Comparison of ENCODE assay signal across 32 cellular contexts in genomic region chr6:41709375-41709774, GRCh38. TPM values are rescaled to one million over a fixed set of nuclear protein-coding genes. Genes with fewer than 3 reads are reported as not detected.
"Had no signal": no experiment of that assay in that cellular context is flagged by ENCODE, and none has a peak within 500 bp of the region (broad histone marks: within the 10 kb centered on the region; RNA-seq: fewer than 3 reads in every experiment).

No MANE protein-coding gene starts in this region.

- H3K27me3 ChIP-seq: brain microvascular endothelial cell, esophagus squamous epithelium, heart right ventricle, left lung, neutrophil, right lobe of liver, tibial artery had no signal

- H3K9me3 ChIP-seq: esophagus squamous epithelium, heart right ventricle, left lung, neutrophil, right lobe of liver, tibial artery had no signal

- H3K4me3 ChIP-seq: esophagus squamous epithelium, heart right ventricle, left lung, lung, right lobe of liver, tibial artery had no signal

- H3K27me3 Mint-ChIP-seq: activated naive CD8-positive, alpha-beta T cell; stimulated activated naive CD8-positive, alpha-beta T cell treated with anti-CD3 and anti-CD28 coated beads, Interleukin-15, amount 100 ng/mL, for 72 hours had no signal

- DNase-seq: activated CD4-positive, alpha-beta T cell treated with anti-CD3 and anti-CD28 coated beads for 48 hours; activated CD4-positive, alpha-beta T cell treated with anti-CD3 and anti-CD28 coated beads, Interleukin-2, amount 50 U/mL, for 48 hours; activated CD8-positive, alpha-beta memory T cell treated with anti-CD3 and anti-CD28 coated beads for 24 hours; activated effector memory CD4-positive, alpha-beta T cell treated with Interleukin-2 at 50 U/mL for 16 hours; activated naive CD4-positive, alpha-beta T cell treated with Interleukin-2 at 50 U/mL for 16 hours; brain microvascular endothelial cell; central memory CD4-positive, alpha-beta T cell; dermis blood vessel endothelial cell; effector CD8-positive, alpha-beta T cell; esophagus squamous epithelium; foreskin melanocyte; heart right ventricle; kidney glomerular epithelial cell; left lung; nephron progenitor cell; stimulated activated CD4-positive, alpha-beta T cell treated with anti-CD3 and anti-CD28 coated beads, Interleukin-2, amount 100 ng/mL, for 48 hours; stimulated activated naive CD8-positive, alpha-beta T cell treated with anti-CD3 and anti-CD28 coated beads, Interleukin-15, amount 100 ng/mL, for 72 hours; tibial artery had no signal

- H3K36me3 ChIP-seq: brain microvascular endothelial cell, esophagus squamous epithelium, left lung, right lobe of liver, tibial artery had no signal

- H3K9me3 Mint-ChIP-seq: nephron progenitor cell; stimulated activated naive CD8-positive, alpha-beta T cell treated with anti-CD3 and anti-CD28 coated beads, Interleukin-15, amount 100 ng/mL, for 72 hours had no signal

- ATAC-seq: activated CD4-positive, CD25-positive, alpha-beta regulatory T cell treated with anti-CD3 and anti-CD28 coated beads, Interleukin-2, amount 50 U/mL, for 24 hours; heart right ventricle; left lung; right lobe of liver; stimulated activated naive CD8-positive, alpha-beta T cell treated with anti-CD3 and anti-CD28 coated beads, Interleukin-15, amount 100 ng/mL, for 72 hours had no signal

- H3K27ac ChIP-seq: brain microvascular endothelial cell, epithelial cell of prostate, esophagus squamous epithelium, right lobe of liver, tibial artery, VCaP had no signal

- H3K27ac Mint-ChIP-seq: activated naive CD8-positive, alpha-beta T cell; nephron progenitor cell; stimulated activated naive CD8-positive, alpha-beta T cell treated with anti-CD3 and anti-CD28 coated beads, Interleukin-15, amount 100 ng/mL, for 72 hours had no signal

- H3K4me3 Mint-ChIP-seq: activated naive CD8-positive, alpha-beta T cell; nephron progenitor cell; stimulated activated naive CD8-positive, alpha-beta T cell treated with anti-CD3 and anti-CD28 coated beads, Interleukin-15, amount 100 ng/mL, for 72 hours had no signal

RNA-seq across cellular contexts. Expression of gene PGC, which starts 37.8 kb away (rescaled TPM):
- total RNA-seq: astrocyte; dermis blood vessel endothelial cell; glomerular endothelial cell; heart right ventricle; osteocyte; posterior vena cava; renal cortical epithelial cell; T-helper 1 cell treated with Interleukin-12 subunit alpha and Interleukin-12 subunit beta and Interleukin-4 antibody, amounts not matched to agents 30 ng/mL and 1 ng/mL, for 36 hours; ureter had no signal
